Comparison of ENCODE assay signal across 8 cellular contexts in the genomic region with DNA sequence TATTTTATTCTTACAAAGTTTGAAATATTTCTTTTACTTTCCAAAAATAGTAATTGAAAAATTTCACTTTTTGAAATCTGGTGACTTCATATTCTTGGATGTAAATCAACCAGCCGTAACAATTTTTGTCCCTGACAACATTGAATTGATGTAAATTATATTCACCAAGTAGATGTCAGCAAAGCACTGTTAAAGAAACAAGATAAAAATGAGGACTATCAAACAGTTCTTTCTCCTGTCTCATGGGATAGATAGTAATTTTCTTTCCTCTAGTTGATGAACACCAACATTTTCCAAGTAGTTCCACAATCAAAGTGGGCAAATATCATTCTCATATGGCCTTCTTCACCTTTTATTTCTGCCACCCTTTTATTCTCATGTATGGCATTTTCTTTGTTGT.
"Had no signal": no experiment of that assay in that cellular context is flagged by ENCODE, and none has a peak within 500 bp of the region (broad histone marks: within the 10 kb centered on the region; RNA-seq: fewer than 3 reads in every experiment).

No MANE protein-coding gene starts in this region.

- DNase-seq: GM23248, GOT3, H7, H9, HCEC 1CT, HFFc6 had no signal

- H3K4me2 ChIP-seq: GM23338 had no signal

- H3K27ac ChIP-seq: GM23248 had no signal

- H3K4me3 ChIP-seq: GM23248, GM23338, HAP-1 had no signal

- H3K36me3 ChIP-seq: HAP-1 had no signal

- H3K9ac ChIP-seq: GM23248 had no signal

- H3K9me3 ChIP-seq: HAP-1 had no signal

- H2AFZ ChIP-seq: GM23248, GM23338 had no signal
